16 cellular contexts compared by ENCODE assay signal in genomic region chr9:138077898-138078540, GRCh38.
"Had no signal": no experiment of that assay in that cellular context is flagged by ENCODE, and none has a peak within 500 bp of the region (broad histone marks: within the 10 kb centered on the region; RNA-seq: fewer than 3 reads in every experiment).

No MANE protein-coding gene starts in this region.

- H3K4me3 ChIP-seq: dorsolateral prefrontal cortex, skin epidermis had no signal

- H3K4me1 Mint-ChIP-seq: activated CD4-positive, alpha-beta T cell treated with anti-CD3 and anti-CD28 coated beads for 36 hours; activated naive CD8-positive, alpha-beta T cell treated with anti-CD3 and anti-CD28 coated beads, Interleukin-2, amount 10 ng/mL, durations not matched to agents 7 days and 5 days; nephron; stimulated activated memory B cell treated with anti-CD40 and anti-IgM and Interleukin-4, amounts not matched to agents 10 μg/mL and 1 μg/mL and 100 μg/mL, for 72 hours; T-cell had no signal

- H3K36me3 Mint-ChIP-seq: activated naive CD8-positive, alpha-beta T cell treated with anti-CD3 and anti-CD28 coated beads, Interleukin-2, amount 10 ng/mL, durations not matched to agents 7 days and 5 days; stimulated activated memory B cell treated with anti-CD40 and anti-IgM and Interleukin-4, amounts not matched to agents 10 μg/mL and 1 μg/mL and 100 μg/mL, for 72 hours; T-cell had no signal

- H3K4me1 ChIP-seq: foreskin keratinocyte had no signal

- H3K27ac Mint-ChIP-seq: activated CD4-positive, alpha-beta T cell treated with anti-CD3 and anti-CD28 coated beads for 36 hours; activated naive CD8-positive, alpha-beta T cell treated with anti-CD3 and anti-CD28 coated beads, Interleukin-2, amount 10 ng/mL, durations not matched to agents 7 days and 5 days; nephron; stimulated activated memory B cell treated with anti-CD40 and anti-IgM and Interleukin-4, amounts not matched to agents 10 μg/mL and 1 μg/mL and 100 μg/mL, for 72 hours; T-cell had no signal

- H3K9me3 Mint-ChIP-seq: activated naive CD8-positive, alpha-beta T cell treated with anti-CD3 and anti-CD28 coated beads, Interleukin-2, amount 10 ng/mL, durations not matched to agents 7 days and 5 days; stimulated activated memory B cell treated with anti-CD40 and anti-IgM and Interleukin-4, amounts not matched to agents 10 μg/mL and 1 μg/mL and 100 μg/mL, for 72 hours; T-cell had no signal

- H3K27me3 ChIP-seq: dorsolateral prefrontal cortex, foreskin keratinocyte had no signal

- DNase-seq: activated CD4-positive, alpha-beta T cell treated with anti-CD3 and anti-CD28 coated beads for 36 hours; activated CD8-positive, alpha-beta memory T cell treated with anti-CD3 and anti-CD28 coated beads for 24 hours; activated gamma-delta T cell treated with Interleukin-2 at 50 U/mL for 16 hours; activated naive CD8-positive, alpha-beta T cell treated with anti-CD3 and anti-CD28 coated beads, Interleukin-2, amount 10 ng/mL, durations not matched to agents 7 days and 5 days; activated T-cell treated with anti-CD3 and anti-CD28 coated beads, Interleukin-2, amount 50 U/mL, for 1 hour; anterior cingulate cortex; foreskin keratinocyte; mammary epithelial cell; T1000; trophoblast cell had no signal

- H3K4me3 Mint-ChIP-seq: activated CD4-positive, alpha-beta T cell treated with anti-CD3 and anti-CD28 coated beads for 36 hours; activated naive CD8-positive, alpha-beta T cell treated with anti-CD3 and anti-CD28 coated beads, Interleukin-2, amount 10 ng/mL, durations not matched to agents 7 days and 5 days; nephron; stimulated activated memory B cell treated with anti-CD40 and anti-IgM and Interleukin-4, amounts not matched to agents 10 μg/mL and 1 μg/mL and 100 μg/mL, for 72 hours; T-cell had no signal

- ATAC-seq: activated CD4-positive, alpha-beta T cell treated with anti-CD3 and anti-CD28 coated beads for 36 hours; foreskin keratinocyte; left colon; stimulated activated memory B cell treated with anti-CD40 and anti-IgM and Interleukin-4, amounts not matched to agents 10 μg/mL and 1 μg/mL and 100 μg/mL, for 72 hours; T-cell had no signal

- H3K27ac ChIP-seq: foreskin keratinocyte, skin epidermis had no signal
